Comparison of ENCODE assay signal across 2 cellular contexts in genomic region chr19:45524575-45525129, GRCh38.
TF ChIP-seq lines count a peak whose summit lies in the region.

No MANE protein-coding gene starts in this region.

TF ChIP-seq in liver, 16 proteins besides CTCF, POLR2A, EP300 and RAD21:
- TF ChIP-seq RXRA (IDR thresholded peaks at IDR 0.05), result peak in 1 of 2 donors; percentile 16
- TF ChIP-seq NR2F2 (IDR thresholded peaks at IDR 0.05), result no peak
- peak; percentile 9 to 19 for TF ChIP-seq HNF4A (conservative IDR thresholded peaks at IDR 0.05)

TF ChIP-seq in HepG2, 621 proteins besides CTCF, POLR2A, EP300 and RAD21:
- no peak for TF ChIP-seq THRA (CRISPR knock-in tag; IDR thresholded peaks at IDR 0.05; ENCODE audit: borderline replicate concordance)
- TF ChIP-seq HES4 (CRISPR knock-in tag; IDR thresholded peaks at IDR 0.05; ENCODE audit: borderline replicate concordance), result no peak
- no peak for TF ChIP-seq ETV6 (CRISPR knock-in tag; conservative IDR thresholded peaks at IDR 0.05)
- no peak for TF ChIP-seq CREB3 (CRISPR knock-in tag; IDR thresholded peaks at IDR 0.05)
- no peak for TF ChIP-seq ARID3A (IDR thresholded peaks at IDR 0.05; ENCODE audit: low read depth, low read length)
- TF ChIP-seq SMAD1 (CRISPR knock-in tag; IDR thresholded peaks at IDR 0.05; ENCODE audit: borderline replicate concordance, low read depth), result no peak
- no peak for TF ChIP-seq ZNF670 (CRISPR knock-in tag; IDR thresholded peaks at IDR 0.05; ENCODE audit: borderline replicate concordance)
- TF ChIP-seq ZFP90 (CRISPR knock-in tag; IDR thresholded peaks at IDR 0.05; ENCODE audit: borderline replicate concordance), result no peak
- TF ChIP-seq KLF6 (CRISPR knock-in tag; IDR thresholded peaks at IDR 0.05), result no peak
- no peak for TF ChIP-seq ELF1 (CRISPR knock-in tag; IDR thresholded peaks at IDR 0.05)
- TF ChIP-seq ZNF543 (CRISPR knock-in tag; IDR thresholded peaks at IDR 0.05), result no peak
- no peak for TF ChIP-seq ZBTB34 (CRISPR knock-in tag; IDR thresholded peaks at IDR 0.05)
- TF ChIP-seq ZNF792 (CRISPR knock-in tag; IDR thresholded peaks at IDR 0.05), result no peak
- TF ChIP-seq ZNF143 (CRISPR knock-in tag; IDR thresholded peaks at IDR 0.05), result no peak
- TF ChIP-seq CBX1 (IDR thresholded peaks at IDR 0.05; ENCODE audit: low read depth), result no peak
- TF ChIP-seq ZNF572 (CRISPR knock-in tag; IDR thresholded peaks at IDR 0.05), result no peak
- TF ChIP-seq HNRNPK (IDR thresholded peaks at IDR 0.05; ENCODE audit: low read depth, low read length, poor library complexity, severe bottlenecking), result no peak
- no peak for TF ChIP-seq ZBTB14 (CRISPR knock-in tag; IDR thresholded peaks at IDR 0.05)
- no peak for TF ChIP-seq HOMEZ (CRISPR knock-in tag; IDR thresholded peaks at IDR 0.05; ENCODE audit: low read depth)
- no peak for TF ChIP-seq HCFC1 (IDR thresholded peaks at IDR 0.05; ENCODE audit: low read depth, low read length)
